ENCODE assay signal across 10 cellular contexts in genomic region chr10:79401015-79401921, GRCh38. TPM values are rescaled to one million over a fixed set of nuclear protein-coding genes. Genes with fewer than 3 reads are reported as not detected.
DNase-seq lines count a peak whose midpoint lies in the region; ATAC-seq and TF ChIP-seq lines count a peak whose summit lies in the region.
"Had no signal": no experiment of that assay in that cellular context is flagged by ENCODE, and none has a peak within 500 bp of the region (broad histone marks: within the 10 kb centered on the region; RNA-seq: fewer than 3 reads in every experiment).

No MANE protein-coding gene starts in this region.

- peak; percentile 18 for ATAC-seq in Right ventricle myocardium inferior

- no peak for TF ChIP-seq CTCF in osteoblast (IDR thresholded peaks at IDR 0.05; ENCODE audit: extremely low read depth, low read depth, low read length)
- TF ChIP-seq CTCF in GM13977 (IDR thresholded peaks at IDR 0.05; ENCODE audit: extremely low read depth, insufficient read depth, missing control alignments), result no peak

- DNase-seq in A172 (ENCODE audit: low spot score), result peak; percentile 56
- DNase-seq in Right ventricle myocardium inferior (ENCODE audit: missing footprints), result peak; percentile 87
- peak; percentile 93 for DNase-seq in osteoblast (ENCODE audit: insufficient read length, low spot score, missing footprints)
- DNase-seq in MV-4-11 (lab: John Stamatoyannopoulos, UW), result no peak
- no peak for DNase-seq in KBM-7
- no peak for DNase-seq in GM13977 (ENCODE audit: low spot score)
- DNase-seq in NAMALWA (ENCODE audit: low spot score), result no peak
- DNase-seq: brain microvascular endothelial cell, occipital lobe had no signal

- H3K79me2 ChIP-seq in osteoblast (ENCODE audit: insufficient read depth, low read length), result peaks cover 59% of the 10 kb centered on the region

- no peaks in the 10 kb centered on the region for H3K9me3 ChIP-seq in osteoblast (ENCODE audit: low read depth, low read length)

- H3K4me3 ChIP-seq in osteoblast (ENCODE audit: insufficient read depth, low read length), result no peak overlapping the region

- no peak overlapping the region for H2AFZ ChIP-seq in osteoblast (ENCODE audit: low read length)

- H3K27me3 ChIP-seq in osteoblast (ENCODE audit: insufficient read depth, low read length), result no peaks in the 10 kb centered on the region
- H3K27me3 ChIP-seq: brain microvascular endothelial cell had no signal

- peaks cover 68% of the 10 kb centered on the region for H3K4me1 ChIP-seq in osteoblast (ENCODE audit: insufficient read depth, low read length)

- H4K20me1 ChIP-seq in osteoblast (ENCODE audit: insufficient read depth, low read length), result peaks cover 11% of the 10 kb centered on the region

- H3K36me3 ChIP-seq in osteoblast (ENCODE audit: insufficient read depth, low read length), result no peaks in the 10 kb centered on the region
- H3K36me3 ChIP-seq: brain microvascular endothelial cell had no signal

- H3K27ac ChIP-seq in angular gyrus (ENCODE audit: low read depth, low read length), result peak overlapping the region; percentile 57
- H3K27ac ChIP-seq in osteoblast (ENCODE audit: low read depth, low read length), result peak overlapping the region; percentile 50
- H3K27ac ChIP-seq: brain microvascular endothelial cell had no signal

- in situ Hi-C loops in KBM-7 (cut with MboI; ENCODE audit: low pct_unique_long_range_greater_than_20kb, low sequenced_read_pairs) (no loop called here), GM13977 (cut with MboI; ENCODE audit: low pct_unique_long_range_greater_than_20kb, low sequenced_read_pairs, unreplicated experiment) (no loop called here)

- intact Hi-C loops in Right ventricle myocardium inferior (cut with DNase I), result no loop called here

- H3K4me2 ChIP-seq in osteoblast (ENCODE audit: insufficient read depth, low read length), result peak overlapping the region; percentile 30

RNA-seq across cellular contexts. Expression of gene ZCCHC24, which starts 44.2 kb away (rescaled TPM):
- total RNA-seq in A172 (2014; rRNA removed; shearing (Covaris generic)), result 10.7 and 12.2 TPM in 2 replicates
- 60.1 TPM for total RNA-seq in Right ventricle myocardium inferior
- 48.5 and 69.5 TPM in 2 replicates for total RNA-seq in osteoblast

RNA-seq across cellular contexts. Expression of gene PPIF, which starts 54.0 kb away (rescaled TPM):
- 38.2 and 47.2 TPM in 2 replicates for total RNA-seq in A172 (2014; rRNA removed; shearing (Covaris generic))
- total RNA-seq in Right ventricle myocardium inferior (151 TPM), osteoblast (37.7 and 39.1 TPM in 2 replicates)

Comparison
In these comparisons a context has a peak if more than half of its experiments do, and no peak if none do; other contexts are left out.
1. DNase-seq: peak in A172 (single experiment), Right ventricle myocardium inferior (single experiment) and osteoblast (single experiment); none in MV-4-11 (single experiment), KBM-7 (single experiment), GM13977 (single experiment) and NAMALWA (single experiment).